ENCODE assay signal across 24 cellular contexts in genomic region chr10:88163572-88163971, GRCh38.
DNase-seq lines count a peak whose midpoint lies in the region; ATAC-seq and TF ChIP-seq lines count a peak whose summit lies in the region.
"Had no signal": no experiment of that assay in that cellular context is flagged by ENCODE, and none has a peak within 500 bp of the region (broad histone marks: within the 10 kb centered on the region; RNA-seq: fewer than 3 reads in every experiment).

No MANE protein-coding gene starts in this region.

- no peak for TF ChIP-seq CTCF in smooth muscle cell (IDR thresholded peaks at IDR 0.05; ENCODE audit: borderline replicate concordance, insufficient read depth, poor library complexity, severe bottlenecking)
- no peak for TF ChIP-seq CTCF in GM13977 (IDR thresholded peaks at IDR 0.05; ENCODE audit: extremely low read depth, insufficient read depth, missing control alignments)

- no peaks in the 10 kb centered on the region for H3K27me3 ChIP-seq in trophoblast cell (ENCODE audit: insufficient read depth, low read length)
- H3K27me3 ChIP-seq in smooth muscle cell (ENCODE audit: low read depth), result no peaks in the 10 kb centered on the region
- H3K27me3 ChIP-seq: BLaER1, SJSA1 had no signal

- H4K20me1 ChIP-seq in smooth muscle cell (ENCODE audit: low read depth), result no peaks in the 10 kb centered on the region
- H4K20me1 ChIP-seq: BLaER1 had no signal

- peak overlapping the region; percentile 6 for H2BK12ac ChIP-seq in trophoblast cell (ENCODE audit: low read length)

- no peaks in the 10 kb centered on the region for H3K79me2 ChIP-seq in trophoblast cell (ENCODE audit: control insufficient read depth, insufficient read depth, low read length, poor library complexity)
- H3K79me2 ChIP-seq in smooth muscle cell (ENCODE audit: low read depth), result no peaks in the 10 kb centered on the region

- H3K9me3 ChIP-seq in trophoblast cell (ENCODE audit: insufficient read depth, low read depth, low read length), result no peaks in the 10 kb centered on the region
- H3K9me3 ChIP-seq in smooth muscle cell (replicated peaks; ENCODE audit: low read depth), result no peaks in the 10 kb centered on the region
- H3K9me3 ChIP-seq: BLaER1, HAP-1, SJSA1 had no signal

- H3F3A ChIP-seq in smooth muscle cell (ENCODE audit: low read depth), result peaks cover 11% of the 10 kb centered on the region

- no peak overlapping the region for H3K4me3 ChIP-seq in trophoblast cell (ENCODE audit: low read depth, low read length)
- H3K4me3 ChIP-seq in smooth muscle cell, result no peak overlapping the region
- H3K4me3 ChIP-seq: BLaER1, GM23338, HAP-1, SJSA1 had no signal

- in situ Hi-C loops in GM13977 (cut with MboI; ENCODE audit: low pct_unique_long_range_greater_than_20kb, low sequenced_read_pairs, unreplicated experiment), result no loop called here

- peak overlapping the region; percentile 39 for H2BK5ac ChIP-seq in trophoblast cell (ENCODE audit: low read depth, low read length, poor library complexity)

- H3K79me1 ChIP-seq in trophoblast cell (ENCODE audit: low read length), result no peaks in the 10 kb centered on the region

- H3K36me3 ChIP-seq in trophoblast cell (ENCODE audit: control insufficient read depth in 1 of 2, insufficient read depth in 2 of 2, low read length in 2 of 2), result no peaks in the 10 kb centered on the region
- H3K36me3 ChIP-seq in smooth muscle cell (ENCODE audit: low read depth), result no peaks in the 10 kb centered on the region
- H3K36me3 ChIP-seq: BLaER1, HAP-1, SJSA1 had no signal

- peaks cover 4 to 10% of the 10 kb centered on the region in 2 experiments for H3K4me1 ChIP-seq in trophoblast cell (ENCODE audit: control insufficient read depth in 1 of 2, insufficient read depth in 2 of 2, low read length in 2 of 2)
- H3K4me1 ChIP-seq in smooth muscle cell (ENCODE audit: low read depth), result no peaks in the 10 kb centered on the region
- H3K4me1 ChIP-seq: BLaER1 had no signal

- no peak for ATAC-seq in HG03439 (IDR thresholded peaks at IDR 0.05; ENCODE audit: unreplicated experiment)
- ATAC-seq: GM23338, Right ventricle myocardium inferior had no signal

- DNase-seq in NCI-H1417 (lab: John Stamatoyannopoulos, UW) (peak in 2 of 3 experiments; percentile 1 to 15), NCI-H1417 treated with DMSO at 0.1 percent for 48 hours (lab: John Stamatoyannopoulos, UW) (no peak), NCI-H1092 treated with DMSO at 0.1 percent for 48 hours (lab: John Stamatoyannopoulos, UW) (peak; percentile 79), astrocyte of the hippocampus (ENCODE audit: low read depth, low spot score) (peak; percentile 26), trophoblast cell (no peak), smooth muscle cell (lab: John Stamatoyannopoulos, UW; ENCODE audit: unreplicated experiment) (no peak), GM13977 (ENCODE audit: low spot score) (no peak)
- DNase-seq: ACHN; CD4-positive, alpha-beta T cell; COR-L47; DMS 273 treated with DMSO at 0.1 percent for 48 hours; KG1; NCI-H1105; NCI-H1694 treated with DMSO at 0.1 percent for 48 hours; NCI-H226; NCI-H510A treated with DMSO at 0.1 percent for 48 hours; NCI-H774 had no signal

- H3K9ac ChIP-seq in trophoblast cell (ENCODE audit: low read length) (no peak overlapping the region), smooth muscle cell (ENCODE audit: low read depth) (no peak overlapping the region)
- H3K9ac ChIP-seq: BLaER1 had no signal

- H3K4me2 ChIP-seq in trophoblast cell (ENCODE audit: low read length) (no peak overlapping the region), smooth muscle cell (no peak overlapping the region)
- H3K4me2 ChIP-seq: BLaER1, GM23338 had no signal

- no peak overlapping the region for H3K18ac ChIP-seq in trophoblast cell (ENCODE audit: low read length)

- H3K4ac ChIP-seq in trophoblast cell (ENCODE audit: low read depth, low read length), result no peak overlapping the region

- no peak overlapping the region for H4K8ac ChIP-seq in trophoblast cell (ENCODE audit: low read depth, low read length)

- H2AK5ac ChIP-seq in trophoblast cell (ENCODE audit: low read length), result no peak overlapping the region

- no peak overlapping the region for H3K14ac ChIP-seq in trophoblast cell (ENCODE audit: low read length)

- H4K12ac ChIP-seq in trophoblast cell (ENCODE audit: low read depth, low read length), result no peak overlapping the region

- no CpG with 5 or more reads among the region's 3 CpGs for WGBS in trophoblast cell (ENCODE audit: extremely low coverage, insufficient coverage, insufficient read length)
- WGBS in smooth muscle cell (ENCODE audit: low lambda C conversion rate), result 95% methylated on average over 3 of the region's 3 CpGs

- no peak overlapping the region for H4K91ac ChIP-seq in trophoblast cell (ENCODE audit: low read depth, low read length)

- H3K27ac ChIP-seq in trophoblast cell (ENCODE audit: low read depth, low read length), result no peak overlapping the region
- H3K27ac ChIP-seq in smooth muscle cell (ENCODE audit: low read depth), result no peak overlapping the region
- H3K27ac ChIP-seq: 22Rv1, BLaER1, SJSA1 had no signal

- H3K23ac ChIP-seq in trophoblast cell (ENCODE audit: low read length), result no peak overlapping the region

- H2AFZ ChIP-seq in trophoblast cell (ENCODE audit: insufficient read depth, low read length, poor library complexity), result peak overlapping the region; percentile 23
- H2AFZ ChIP-seq in smooth muscle cell (ENCODE audit: low read depth), result no peak overlapping the region
- H2AFZ ChIP-seq: GM23338 had no signal

- no peak overlapping the region for H2BK120ac ChIP-seq in trophoblast cell (ENCODE audit: insufficient read depth, low read length, poor library complexity)

Comparison
In these comparisons a context has a peak if more than half of its experiments do, and no peak if none do; other contexts are left out.
1. DNase-seq: peak in NCI-H1417 (2 of 3), NCI-H1092 treated with DMSO at 0.1 percent for 48 hours (single experiment) and astrocyte of the hippocampus (single experiment); none in NCI-H1417 treated with DMSO at 0.1 percent for 48 hours (single experiment), trophoblast cell (0 of 2), smooth muscle cell (single experiment) and GM13977 (single experiment).